ENCODE assay signal across 23 cellular contexts in the genomic region with DNA sequence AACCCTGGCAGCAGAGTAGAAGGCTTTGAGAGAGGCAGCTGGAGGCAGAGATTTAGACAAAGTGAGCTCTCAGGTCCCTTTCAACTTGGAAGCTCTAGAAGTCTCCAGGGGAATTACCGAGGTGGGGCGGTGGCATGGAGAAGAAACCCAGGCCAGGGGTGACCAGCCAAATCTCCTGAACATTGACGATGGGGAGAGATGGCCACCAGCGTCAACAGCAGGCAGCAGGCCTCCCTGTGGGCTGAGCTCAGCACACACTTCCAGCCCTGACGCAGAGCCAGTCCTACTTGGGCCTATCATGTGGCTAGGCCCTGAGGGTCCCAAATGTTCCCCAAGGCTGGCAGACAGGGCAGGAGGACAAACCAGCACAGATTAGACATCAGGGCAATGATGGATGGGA.
"Had no signal": no experiment of that assay in that cellular context is flagged by ENCODE, and none has a peak within 500 bp of the region (broad histone marks: within the 10 kb centered on the region; RNA-seq: fewer than 3 reads in every experiment).

No MANE protein-coding gene starts in this region.

- H3K4me1 ChIP-seq: prostate gland had no signal

- H3K36me3 ChIP-seq: esophagus squamous epithelium, heart right ventricle, lower lobe of right lung, prostate gland, sigmoid colon, stomach, thyroid gland had no signal

- DNase-seq: dermis blood vessel endothelial cell; effector memory CD4-positive, alpha-beta T cell; erythroblast; esophagus squamous epithelium; foreskin melanocyte; glutamatergic neuron; heart right ventricle; left ventricle myocardium superior; lower lobe of right lung; natural killer cell; right cardiac atrium; sigmoid colon; stimulated activated CD4-positive, alpha-beta T cell treated with anti-CD3 and anti-CD28 coated beads, Interleukin-2, amount 100 ng/mL, for 24 hours; stimulated activated CD4-positive, alpha-beta T cell treated with anti-CD3 and anti-CD28 coated beads, Interleukin-4, amount 100 ng/mL, for 24 hours; stimulated activated naive CD4-positive, alpha-beta T cell treated with Interleukin-2 at 50 U/mL for 16 hours; stomach; thyroid gland had no signal

- H3K27ac Mint-ChIP-seq: natural killer cell, type B pancreatic cell had no signal

- H3K27me3 Mint-ChIP-seq: type B pancreatic cell had no signal

- FAIRE-seq: islet of Langerhans had no signal

- H3K4me3 ChIP-seq: coronary artery, esophagus squamous epithelium, heart right ventricle, lower lobe of right lung, prostate gland, sigmoid colon, stomach, thyroid gland had no signal

- H3K4me3 Mint-ChIP-seq: natural killer cell; neural crest cell; stimulated activated effector memory CD8-positive, alpha-beta T cell treated with anti-CD3 and anti-CD28 coated beads, Interleukin-12 subunit alpha, Interleukin-12 subunit beta, amount 100 ng/mL, for 72 hours; type B pancreatic cell had no signal

- ATAC-seq: left ventricle myocardium superior; lower lobe of right lung; natural killer cell; stimulated activated effector memory CD8-positive, alpha-beta T cell treated with anti-CD3 and anti-CD28 coated beads, Interleukin-12 subunit alpha, Interleukin-12 subunit beta, amount 100 ng/mL, for 72 hours had no signal

- H3K27me3 ChIP-seq: esophagus squamous epithelium, stomach, thyroid gland had no signal

- H3K36me3 Mint-ChIP-seq: natural killer cell, type B pancreatic cell had no signal

- H3K9me3 Mint-ChIP-seq: natural killer cell; neural crest cell; stimulated activated effector memory CD8-positive, alpha-beta T cell treated with anti-CD3 and anti-CD28 coated beads, Interleukin-12 subunit alpha, Interleukin-12 subunit beta, amount 100 ng/mL, for 72 hours; type B pancreatic cell had no signal

- H3K27ac ChIP-seq: coronary artery, esophagus squamous epithelium, heart right ventricle, lower lobe of right lung, prostate gland, sigmoid colon, stomach, thyroid gland had no signal
